Comparison of ENCODE assay signal across 22 cellular contexts in the genomic region with DNA sequence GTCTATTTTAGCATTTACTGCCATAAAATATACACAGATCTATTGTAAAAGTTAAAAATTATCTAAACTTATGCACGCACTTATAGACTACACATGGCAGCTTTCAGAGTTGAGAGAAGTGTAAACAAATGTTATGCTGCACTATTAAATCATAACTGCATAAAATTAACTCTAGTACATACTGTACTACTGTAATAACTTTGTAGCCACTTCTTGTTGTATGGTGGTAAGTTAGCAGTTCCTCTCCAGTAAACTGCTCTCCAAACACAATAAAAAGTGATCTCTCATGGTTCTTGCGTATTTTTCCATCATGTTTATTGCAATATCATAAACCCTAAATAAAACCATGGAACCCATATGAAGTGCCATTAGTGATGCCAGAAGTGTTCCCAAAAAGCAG.
"Had no signal": no experiment of that assay in that cellular context is flagged by ENCODE, and none has a peak within 500 bp of the region (broad histone marks: within the 10 kb centered on the region; RNA-seq: fewer than 3 reads in every experiment).

No MANE protein-coding gene starts in this region.

- H3K27ac ChIP-seq: RWPE1 had no signal

- DNase-seq: IMR-90, Karpas-422, KG1, MM.1S, NCI-H1092 treated with DMSO at 0.1 percent for 48 hours, NCI-H1436, NCI-H187, NCI-H2029, NCI-H2081 treated with DMSO at 0.1 percent for 48 hours, NCI-H2171, NCI-H226, NCI-H446, NCI-H510A, NCI-H524 treated with DMSO at 0.1 percent for 48 hours, NCI-H69, NCI-H774, PC-3, SHP77, SK-N-SH had no signal

- H3K9me3 ChIP-seq: SK-N-SH had no signal

- ATAC-seq: HepG2, Panc1, PC-3 had no signal
